ENCODE assay signal across 13 cellular contexts in genomic region chr2:174145827-174146226, GRCh38.
DNase-seq lines count a peak whose midpoint lies in the region; ATAC-seq and TF ChIP-seq lines count a peak whose summit lies in the region.
"Had no signal": no experiment of that assay in that cellular context is flagged by ENCODE, and none has a peak within 500 bp of the region (broad histone marks: within the 10 kb centered on the region; RNA-seq: fewer than 3 reads in every experiment).

No MANE protein-coding gene starts in this region.

- no peaks in the 10 kb centered on the region for H3K9me3 Mint-ChIP-seq in activated naive CD4-positive, alpha-beta T cell treated with anti-CD3 and anti-CD28 coated beads, Interleukin-2, amount 50 U/mL, for 72 hours
- no peaks in the 10 kb centered on the region for H3K9me3 Mint-ChIP-seq in activated T-cell treated with anti-CD3 and anti-CD28 coated beads, Interleukin-2, amount 50 U/mL, for 72 hours
- H3K9me3 Mint-ChIP-seq: activated naive CD8-positive, alpha-beta T cell treated with anti-CD3 and anti-CD28 coated beads for 36 hours; memory B cell had no signal

- no peak overlapping the region for H3K9ac ChIP-seq in OCI-LY3 (ENCODE audit: low read length)
- H3K9ac ChIP-seq: BLaER1 treated with 17β-estradiol and CSF1 and Interleukin-3, amounts not matched to agents 10 nM and 100 nM had no signal

- H3K27me3 ChIP-seq in OCI-LY3 (ENCODE audit: low read depth, low read length), result no peaks in the 10 kb centered on the region
- H3K27me3 ChIP-seq: BLaER1 treated with 17β-estradiol and CSF1 and Interleukin-3, amounts not matched to agents 10 nM and 100 nM; heart left ventricle; SJSA1 had no signal

- ATAC-seq in GM18868 (IDR thresholded peaks at IDR 0.05; ENCODE audit: unreplicated experiment) (no peak), HG02610 (IDR thresholded peaks at IDR 0.05; ENCODE audit: unreplicated experiment) (no peak)
- ATAC-seq in activated naive CD4-positive, alpha-beta T cell treated with anti-CD3 and anti-CD28 coated beads, Interleukin-2, amount 50 U/mL, for 72 hours, result no peak
- ATAC-seq in activated T-cell treated with anti-CD3 and anti-CD28 coated beads, Interleukin-2, amount 50 U/mL, for 72 hours (replicated peaks in 1 of 2), result no peak
- ATAC-seq: heart left ventricle had no signal

- no peaks in the 10 kb centered on the region for H3K36me3 ChIP-seq in OCI-LY3 (replicated peaks; ENCODE audit: low read depth, low read length)

- H4K20me1 ChIP-seq in OCI-LY3 (ENCODE audit: insufficient read depth, low read length), result no peaks in the 10 kb centered on the region; the same call in 1 of the 2 replicates

- peaks cover 1% of the 10 kb centered on the region for H3K4me1 ChIP-seq in OCI-LY3 (ENCODE audit: low read length)
- H3K4me1 ChIP-seq: BLaER1 treated with 17β-estradiol and CSF1 and Interleukin-3, amounts not matched to agents 10 nM and 100 nM; SJSA1 had no signal

- no peak overlapping the region for H3K4me3 Mint-ChIP-seq in activated T-cell treated with anti-CD3 and anti-CD28 coated beads, Interleukin-2, amount 50 U/mL, for 72 hours
- H3K4me3 Mint-ChIP-seq: activated naive CD8-positive, alpha-beta T cell treated with anti-CD3 and anti-CD28 coated beads for 36 hours; memory B cell had no signal

- peak; percentile 30 for TF ChIP-seq CTCF in OCI-LY3 (IDR thresholded peaks at IDR 0.05; ENCODE audit: low read depth, low read length)

- H3K27ac Mint-ChIP-seq in activated naive CD4-positive, alpha-beta T cell treated with anti-CD3 and anti-CD28 coated beads, Interleukin-2, amount 50 U/mL, for 72 hours, result no peak overlapping the region
- H3K27ac Mint-ChIP-seq in activated T-cell treated with anti-CD3 and anti-CD28 coated beads, Interleukin-2, amount 50 U/mL, for 72 hours, result no peak overlapping the region
- H3K27ac Mint-ChIP-seq: activated naive CD8-positive, alpha-beta T cell treated with anti-CD3 and anti-CD28 coated beads for 36 hours; memory B cell had no signal

- no peaks in the 10 kb centered on the region for H3K36me3 Mint-ChIP-seq in activated naive CD4-positive, alpha-beta T cell treated with anti-CD3 and anti-CD28 coated beads, Interleukin-2, amount 50 U/mL, for 72 hours
- H3K36me3 Mint-ChIP-seq in activated T-cell treated with anti-CD3 and anti-CD28 coated beads, Interleukin-2, amount 50 U/mL, for 72 hours (ENCODE audit: insufficient read depth in 2 of 2), result peaks cover 2% of the 10 kb centered on the region in 2 donors

- H3K4me3 ChIP-seq in OCI-LY3 (ENCODE audit: low read length), result no peak overlapping the region
- H3K4me3 ChIP-seq: BLaER1 treated with 17β-estradiol and CSF1 and Interleukin-3, amounts not matched to agents 10 nM and 100 nM; heart left ventricle; SJSA1 had no signal

- peaks cover 18% of the 10 kb centered on the region for H3K79me2 ChIP-seq in OCI-LY3 (ENCODE audit: low read length)

- no peaks in the 10 kb centered on the region for H3K4me1 Mint-ChIP-seq in activated T-cell treated with anti-CD3 and anti-CD28 coated beads, Interleukin-2, amount 50 U/mL, for 72 hours (ENCODE audit: low read depth)
- H3K4me1 Mint-ChIP-seq: activated naive CD8-positive, alpha-beta T cell treated with anti-CD3 and anti-CD28 coated beads for 36 hours had no signal

- DNase-seq in AG20443 (ENCODE audit: low spot score) (peak; percentile 11), H4 (ENCODE audit: low spot score) (peak; percentile 22), fibroblast of peridontal ligament (ENCODE audit: extremely low read depth) (peak; percentile 30)
- DNase-seq in activated naive CD4-positive, alpha-beta T cell treated with anti-CD3 and anti-CD28 coated beads, Interleukin-2, amount 50 U/mL, for 72 hours (ENCODE audit: low spot score in 2 of 2), result no peak
- DNase-seq in activated T-cell treated with anti-CD3 and anti-CD28 coated beads, Interleukin-2, amount 50 U/mL, for 72 hours, result no peak
- DNase-seq: activated naive CD8-positive, alpha-beta T cell treated with anti-CD3 and anti-CD28 coated beads for 36 hours; heart left ventricle had no signal

- no peak overlapping the region for H3K4me2 ChIP-seq in OCI-LY3 (ENCODE audit: low read length)
- H3K4me2 ChIP-seq: BLaER1 treated with 17β-estradiol and CSF1 and Interleukin-3, amounts not matched to agents 10 nM and 100 nM had no signal

- H2AFZ ChIP-seq in OCI-LY3 (ENCODE audit: low read depth, low read length), result no peak overlapping the region

- H3K27ac ChIP-seq in OCI-LY3 (ENCODE audit: low read length), result no peak overlapping the region
- H3K27ac ChIP-seq: BLaER1 treated with 17β-estradiol and CSF1 and Interleukin-3, amounts not matched to agents 10 nM and 100 nM; heart left ventricle; SJSA1 had no signal

- no peaks in the 10 kb centered on the region for H3K9me3 ChIP-seq in OCI-LY3 (ENCODE audit: insufficient read depth, low read length)
- H3K9me3 ChIP-seq: heart left ventricle, SJSA1 had no signal

- H3K27me3 Mint-ChIP-seq in activated T-cell treated with anti-CD3 and anti-CD28 coated beads, Interleukin-2, amount 50 U/mL, for 72 hours (ENCODE audit: low read depth), result no peaks in the 10 kb centered on the region
- H3K27me3 Mint-ChIP-seq: activated naive CD8-positive, alpha-beta T cell treated with anti-CD3 and anti-CD28 coated beads for 36 hours; memory B cell had no signal

Comparison
In these comparisons a context has a peak if more than half of its experiments do, and no peak if none do; other contexts are left out.
1. DNase-seq: peak in AG20443 (single experiment), H4 (single experiment) and fibroblast of peridontal ligament (single experiment); none in activated naive CD4-positive, alpha-beta T cell treated with anti-CD3 and anti-CD28 coated beads, Interleukin-2, amount 50 U/mL, for 72 hours (0 of 2) and activated T-cell treated with anti-CD3 and anti-CD28 coated beads, Interleukin-2, amount 50 U/mL, for 72 hours (0 of 2).